Comparison of ENCODE assay signal across 1 cellular context in genomic region chr17:45123930-45124796, GRCh38.
TF ChIP-seq lines count a peak whose summit lies in the region.

No MANE protein-coding gene starts in this region.

TF ChIP-seq in K562, 482 proteins besides CTCF, POLR2A, EP300 and RAD21 (continued from another document and continues in another):
- no peak for TF ChIP-seq ZNF407 (IDR thresholded peaks at IDR 0.05; ENCODE audit: low read depth)
- TF ChIP-seq TFAP4 (CRISPR knock-in tag; IDR thresholded peaks at IDR 0.05; ENCODE audit: borderline replicate concordance) = peak; percentile 93
- no peak for TF ChIP-seq ZNF668 (CRISPR knock-in tag; IDR thresholded peaks at IDR 0.05)
- no peak for TF ChIP-seq ZNF217 (CRISPR knock-in tag; IDR thresholded peaks at IDR 0.05)
- no peak for TF ChIP-seq KAT7 (CRISPR knock-in tag; IDR thresholded peaks at IDR 0.05; ENCODE audit: borderline replicate concordance)
- TF ChIP-seq ZBTB33 (CRISPR knock-in tag; IDR thresholded peaks at IDR 0.05) = no peak
- TF ChIP-seq ZC3H4 (CRISPR knock-in tag; IDR thresholded peaks at IDR 0.05; ENCODE audit: borderline replicate concordance) = 0 out of 2 replicates have a peak, but pooled peaks have one; percentile 13
- 0 out of 2 replicates have a peak, but pooled peaks have one; percentile 31 for TF ChIP-seq ZBTB2 (IDR thresholded peaks at IDR 0.05)
- TF ChIP-seq ADNP (tag; IDR thresholded peaks at IDR 0.05) = no peak
- TF ChIP-seq TEAD2 (tag; IDR thresholded peaks at IDR 0.05) = no peak
- no peak for TF ChIP-seq MTF1 (CRISPR knock-in tag; IDR thresholded peaks at IDR 0.05; ENCODE audit: borderline replicate concordance)
- TF ChIP-seq CHD4 (IDR thresholded peaks at IDR 0.05; ENCODE audit: insufficient read depth, insufficient replicate concordance, low read depth, low read length, poor library complexity, severe bottlenecking) = no peak
- 0 out of 4 replicates have a peak, but pooled peaks of 1 of the 2 experiments have one; percentile 69 for TF ChIP-seq CSDE1 (IDR thresholded peaks at IDR 0.05)
- TF ChIP-seq ETS2 (tag; IDR thresholded peaks at IDR 0.05; ENCODE audit: borderline replicate concordance, poor library complexity, severe bottlenecking) = peak; percentile 29
- TF ChIP-seq PATZ1 (CRISPR knock-in tag; IDR thresholded peaks at IDR 0.05; ENCODE audit: borderline replicate concordance) = no peak
- no peak for TF ChIP-seq TEAD4 (IDR thresholded peaks at IDR 0.05; ENCODE audit: low read length)
- TF ChIP-seq TEAD4 (CRISPR knock-in tag; IDR thresholded peaks at IDR 0.05; ENCODE audit: borderline replicate concordance) = no peak
- TF ChIP-seq ERF (CRISPR knock-in tag; IDR thresholded peaks at IDR 0.05) = 0 out of 2 replicates have a peak, but pooled peaks have one; percentile 20
- TF ChIP-seq ZNF133 (CRISPR knock-in tag; IDR thresholded peaks at IDR 0.05) = no peak
- no peak for TF ChIP-seq CBX1 (IDR thresholded peaks at IDR 0.05; ENCODE audit: low read depth)
- no peak for TF ChIP-seq MLLT1 (IDR thresholded peaks at IDR 0.05)
- TF ChIP-seq MIER1 (IDR thresholded peaks at IDR 0.05; ENCODE audit: low read depth) = peak; percentile 55; the same call in 1 of the 2 replicates
- TF ChIP-seq ESRRA (IDR thresholded peaks at IDR 0.05; ENCODE audit: borderline replicate concordance, low read depth) = no peak
- no peak for TF ChIP-seq ZBED1 (IDR thresholded peaks at IDR 0.05)
- TF ChIP-seq SMARCB1 (IDR thresholded peaks at IDR 0.05; ENCODE audit: insufficient read length, low read depth) = no peak
- TF ChIP-seq RBM34 (IDR thresholded peaks at IDR 0.05; ENCODE audit: borderline replicate concordance, insufficient read depth, low read length) = no peak
- no peak for TF ChIP-seq BRD9 (IDR thresholded peaks at IDR 0.05; ENCODE audit: low read depth, partially characterized antibody)
- no peak for TF ChIP-seq ZNF76 (CRISPR knock-in tag; IDR thresholded peaks at IDR 0.05; ENCODE audit: borderline replicate concordance)
- TF ChIP-seq CBFA2T3 (IDR thresholded peaks at IDR 0.05) = peak; percentile 50
- TF ChIP-seq MECOM (CRISPR knock-in tag; IDR thresholded peaks at IDR 0.05) = peak; percentile 43; the same call in 1 of the 2 replicates
- no peak for TF ChIP-seq BDP1 (IDR thresholded peaks at IDR 0.05; ENCODE audit: insufficient read depth, insufficient read length)
- no peak for TF ChIP-seq HINFP (tag; conservative IDR thresholded peaks at IDR 0.05; ENCODE audit: low read depth)
- TF ChIP-seq SMARCA4 (IDR thresholded peaks at IDR 0.05) = peak; percentile 95
- TF ChIP-seq ARID3B (CRISPR knock-in tag; IDR thresholded peaks at IDR 0.05; ENCODE audit: borderline replicate concordance) = no peak
